ENCODE assay signal across 8 cellular contexts in the genomic region with DNA sequence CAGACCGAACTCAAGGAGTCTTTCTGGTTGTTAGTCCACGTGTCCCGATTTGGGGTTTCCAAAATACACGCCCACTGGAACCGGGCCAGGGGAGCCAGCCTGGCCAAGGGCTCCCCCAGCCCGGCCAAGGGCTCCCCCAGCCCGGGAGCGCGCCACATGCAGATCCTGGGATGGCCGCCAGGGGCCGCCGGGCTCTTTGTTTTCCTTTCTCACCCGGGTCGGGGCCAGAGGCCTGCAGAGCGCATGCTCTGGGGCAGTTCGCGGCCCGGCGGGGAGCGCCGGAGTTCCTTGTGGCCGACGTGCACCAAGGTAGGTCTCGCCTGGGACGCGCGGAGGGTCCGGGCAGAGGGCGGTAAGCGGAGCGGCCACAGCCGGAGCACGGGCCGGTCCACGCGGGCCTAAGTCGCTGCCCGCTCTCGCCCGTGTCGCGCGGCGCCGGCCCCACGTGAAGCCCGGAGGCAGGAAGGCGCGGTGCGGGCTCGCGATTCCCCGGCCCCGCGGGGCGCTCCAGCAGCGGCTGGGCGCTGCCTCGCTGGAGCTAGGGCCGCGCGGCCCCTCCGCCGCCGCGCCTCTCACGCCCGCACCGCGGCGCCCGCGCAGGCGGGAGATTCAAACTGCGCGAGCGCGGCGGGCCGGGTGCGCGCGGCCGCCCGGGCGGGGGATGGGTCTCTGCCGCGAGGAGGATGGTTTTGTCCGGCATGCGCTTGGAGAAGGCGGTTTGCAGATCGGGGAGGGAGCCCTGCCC. TPM values are rescaled to one million over a fixed set of nuclear protein-coding genes. Genes with fewer than 3 reads are reported as not detected.
DNase-seq lines count a peak whose midpoint lies in the region; ATAC-seq and TF ChIP-seq lines count a peak whose summit lies in the region.

No MANE protein-coding gene starts in this region.

- no peaks in the 10 kb centered on the region for H3K9me2 ChIP-seq in PC-9 (ENCODE audit: insufficient read depth)

- H3K4me1 ChIP-seq in PC-9 (replicated peaks; ENCODE audit: insufficient read depth): peaks cover 19% of the 10 kb centered on the region

- H4K20me1 ChIP-seq in PC-9 (ENCODE audit: insufficient read depth): peaks cover 8% of the 10 kb centered on the region

- DNase-seq in DMS79 (lab: John Stamatoyannopoulos, UW) (peak; percentile 88), PC-9 (peak; percentile 66 to 93), fibroblast of gingiva (ENCODE audit: low read depth) (peak; percentile 80)
- DNase-seq in Jurkat, Clone E6-1 (ENCODE audit: low read depth, low spot score): peak; percentile 74
- peak; percentile 92 to 94 for DNase-seq in activated T-cell treated with anti-CD3 and anti-CD28 coated beads, Interleukin-2, amount 50 U/mL, for 72 hours
- peak; percentile 77 to 92 (median 86) for DNase-seq in naive thymus-derived CD8-positive, alpha-beta T cell
- DNase-seq in stimulated activated naive CD4-positive, alpha-beta T cell (lab: John Stamatoyannopoulos, UW): peak; percentile 74 to 87 (median 82)

- no peaks in the 10 kb centered on the region for H3K36me3 ChIP-seq in PC-9 (ENCODE audit: low read depth)

- H3K9me3 ChIP-seq in PC-9 (ENCODE audit: insufficient read depth, low read depth): no peaks in the 10 kb centered on the region

- H3K9me3 Mint-ChIP-seq in activated T-cell treated with anti-CD3 and anti-CD28 coated beads, Interleukin-2, amount 50 U/mL, for 72 hours: no peaks in the 10 kb centered on the region
- no peaks in the 10 kb centered on the region for H3K9me3 Mint-ChIP-seq in naive thymus-derived CD8-positive, alpha-beta T cell

- H3K4me1 Mint-ChIP-seq in activated T-cell treated with anti-CD3 and anti-CD28 coated beads, Interleukin-2, amount 50 U/mL, for 72 hours (ENCODE audit: low read depth): peaks cover 67% of the 10 kb centered on the region
- peaks cover 14 to 41% (median 32%) of the 10 kb centered on the region in 4 donors for H3K4me1 Mint-ChIP-seq in naive thymus-derived CD8-positive, alpha-beta T cell

- POLR2A ChIA-PET in PC-9 (lab: Charles Lee; ENCODE audit: unreplicated experiment): interaction anchor here (0.5 to 0.6 kb wide), 2 partner anchors 63 to 83 kb away, joined by 3 to 16 read pairs; no protein-coding TSS in a partner anchor
- POLR2A ChIA-PET in naive thymus-derived CD8-positive, alpha-beta T cell (lab: Charles Lee): interaction anchor here (0.6 to 4.6 kb wide), 5 partner anchors 11 to 275 kb away, joined by 3 to 42 read pairs (median 5); a partner anchor contains a TSS

- peak overlapping the region; percentile 73 for H3K4me3 ChIP-seq in Jurkat, Clone E6-1 (ENCODE audit: low read length)
- H3K4me3 ChIP-seq in PC-9: peak overlapping the region; percentile 93

- peak overlapping the region; percentile 94 for H3K4me2 ChIP-seq in PC-9

- ATAC-seq in GM21528 (IDR thresholded peaks at IDR 0.05; ENCODE audit: low FRiP score, unreplicated experiment): peak; percentile 67
- ATAC-seq in activated T-cell treated with anti-CD3 and anti-CD28 coated beads, Interleukin-2, amount 50 U/mL, for 72 hours (replicated peaks in 1 of 2): peak; percentile 69 to 75
- ATAC-seq in naive thymus-derived CD8-positive, alpha-beta T cell: peak; percentile 87

- peak overlapping the region; percentile 48 for H3K27ac Mint-ChIP-seq in activated T-cell treated with anti-CD3 and anti-CD28 coated beads, Interleukin-2, amount 50 U/mL, for 72 hours
- peak overlapping the region in 9 of 10 donors; percentile 66 to 94 (median 84) for H3K27ac Mint-ChIP-seq in naive thymus-derived CD8-positive, alpha-beta T cell

- TSS peak; percentile 51 for BruUV-seq in PC-9 (replicated peaks; lab: Mats Ljungman, UMichigan)

- no peaks in the 10 kb centered on the region for H3K27me3 ChIP-seq in PC-9 (ENCODE audit: insufficient read depth, low read depth)

- H3K27ac ChIP-seq in PC-9: peak overlapping the region; percentile 78

- H3F3A ChIP-seq in PC-9 (ENCODE audit: insufficient read depth, low read depth): peaks cover 51% of the 10 kb centered on the region

- H3K36me3 Mint-ChIP-seq in activated T-cell treated with anti-CD3 and anti-CD28 coated beads, Interleukin-2, amount 50 U/mL, for 72 hours (ENCODE audit: insufficient read depth in 2 of 2): peaks cover 0 to 10% of the 10 kb centered on the region in 2 donors
- H3K36me3 Mint-ChIP-seq in naive thymus-derived CD8-positive, alpha-beta T cell: peaks cover 0 to 24% (median 3%) of the 10 kb centered on the region in 3 donors

- intact Hi-C loops in PC-9 (cut with micrococcal nuclease; ENCODE audit: unreplicated experiment): loop anchor here (1.0 to 5.0 kb wide), 4 partner anchors 35 to 359 kb away; a partner anchor contains a TSS

- peak overlapping the region; percentile 90 for H3K4me3 Mint-ChIP-seq in activated T-cell treated with anti-CD3 and anti-CD28 coated beads, Interleukin-2, amount 50 U/mL, for 72 hours
- H3K4me3 Mint-ChIP-seq in naive thymus-derived CD8-positive, alpha-beta T cell: peak overlapping the region; percentile 81 to 92 (median 88)

- H3K27me3 Mint-ChIP-seq in activated T-cell treated with anti-CD3 and anti-CD28 coated beads, Interleukin-2, amount 50 U/mL, for 72 hours (ENCODE audit: low read depth): no peaks in the 10 kb centered on the region
- H3K27me3 Mint-ChIP-seq in naive thymus-derived CD8-positive, alpha-beta T cell: no peaks in the 10 kb centered on the region

- peak overlapping the region; percentile 52; the same call in 1 of the 2 replicates for H2AFZ ChIP-seq in PC-9

- CTCF ChIA-PET in PC-9 (lab: Charles Lee): interaction anchor here (0.7 kb wide), 1 partner anchor 84 kb away, joined by 5 read pairs; no protein-coding TSS in a partner anchor

- H3K79me2 ChIP-seq in PC-9 (ENCODE audit: low read depth): peaks cover 40% of the 10 kb centered on the region

- peak; percentile 94 for TF ChIP-seq CTCF in PC-9 (conservative IDR thresholded peaks at IDR 0.05)

RNA-seq across cellular contexts. Expression of a gene that starts 12.3 kb away (rescaled TPM):
- 157 TPM for polyA plus RNA-seq in Jurkat, Clone E6-1 (2012; ENCODE audit: insufficient read depth, insufficient read length)
- 134 and 156 TPM in 2 replicates for total RNA-seq in PC-9 (2021)
- total RNA-seq in activated T-cell treated with anti-CD3 and anti-CD28 coated beads, Interleukin-2, amount 50 U/mL, for 72 hours: 10 to 100 TPM; 45.3 to 48.3 TPM
- total RNA-seq in naive thymus-derived CD8-positive, alpha-beta T cell: 10 to 100 TPM; 24.6 to 24.9 TPM
- polyA plus RNA-seq in naive thymus-derived CD8-positive, alpha-beta T cell: 10 to 100 TPM; 11.7 to 16.1 (median 12.2) TPM

RNA-seq across cellular contexts. Expression of a gene that starts 34.7 kb away (rescaled TPM):
- polyA plus RNA-seq in Jurkat, Clone E6-1 (2012; ENCODE audit: insufficient read depth, insufficient read length): 45.5 TPM
- 31.7 and 43.0 TPM in 2 replicates for total RNA-seq in PC-9 (2021)
- 10 to 100 TPM; 38.8 to 49.7 TPM for total RNA-seq in activated T-cell treated with anti-CD3 and anti-CD28 coated beads, Interleukin-2, amount 50 U/mL, for 72 hours
- total RNA-seq in naive thymus-derived CD8-positive, alpha-beta T cell: 10 to 100 TPM; 35.3 to 42.8 TPM
- polyA plus RNA-seq in naive thymus-derived CD8-positive, alpha-beta T cell: 10 to 100 TPM; 21.5 to 25.3 (median 22.6) TPM

Comparison
In these comparisons a context has a peak if more than half of its experiments do, and no peak if none do; other contexts are left out.
1. Peak in every context shown above with its lines: DNase-seq, ATAC-seq, H3K4me3 ChIP-seq and H3K27ac ChIP-seq.